8 cellular contexts compared by ENCODE assay signal in genomic region chr18:23137093-23137640, GRCh38. TPM values are rescaled to one million over a fixed set of nuclear protein-coding genes. Genes with fewer than 3 reads are reported as not detected.
DNase-seq lines count a peak whose midpoint lies in the region; ATAC-seq and TF ChIP-seq lines count a peak whose summit lies in the region.

No MANE protein-coding gene starts in this region.

- H3K9me3 ChIP-seq in SJCRH30 (replicated peaks) (no peaks in the 10 kb centered on the region), smooth muscle cell (replicated peaks; ENCODE audit: low read depth) (no peaks in the 10 kb centered on the region)

- H3K27me3 ChIP-seq in SJCRH30 (no peaks in the 10 kb centered on the region), smooth muscle cell (ENCODE audit: low read depth) (no peaks in the 10 kb centered on the region)

- TF ChIP-seq CTCF in glutamatergic neuron (IDR thresholded peaks at IDR 0.05; ENCODE audit: partially characterized antibody, unreplicated experiment) (no peak), smooth muscle cell (IDR thresholded peaks at IDR 0.05; ENCODE audit: borderline replicate concordance, insufficient read depth, poor library complexity, severe bottlenecking) (no peak)

- H3K4me1 Mint-ChIP-seq in glutamatergic neuron (ENCODE audit: low read depth, unreplicated experiment): peaks cover 17% of the 10 kb centered on the region

- peak overlapping the region; percentile 81 for H3K4me2 ChIP-seq in smooth muscle cell

- peaks cover 11% of the 10 kb centered on the region; the same call in 1 of the 2 replicates for H3K4me1 ChIP-seq in SJCRH30
- H3K4me1 ChIP-seq in smooth muscle cell (ENCODE audit: low read depth): peaks cover 26% of the 10 kb centered on the region

- peak overlapping the region; percentile 24 for H3K27ac Mint-ChIP-seq in glutamatergic neuron (ENCODE audit: unreplicated experiment)

- peaks cover 4% of the 10 kb centered on the region for H3K36me3 Mint-ChIP-seq in glutamatergic neuron (ENCODE audit: unreplicated experiment)

- WGBS in smooth muscle cell (ENCODE audit: low lambda C conversion rate): 22% methylated on average over 12 of the region's 12 CpGs

- H3F3A ChIP-seq in smooth muscle cell (ENCODE audit: low read depth): peaks cover 14% of the 10 kb centered on the region

- no peak overlapping the region for H3K9ac ChIP-seq in smooth muscle cell (ENCODE audit: low read depth)

- peak overlapping the region; percentile 56; the same call in 1 of the 2 replicates for H3K27ac ChIP-seq in SJCRH30
- H3K27ac ChIP-seq in smooth muscle cell (ENCODE audit: low read depth): no peak overlapping the region

- H3K4me3 Mint-ChIP-seq in glutamatergic neuron (ENCODE audit: unreplicated experiment): peak overlapping the region; percentile 76

- H3K79me2 ChIP-seq in smooth muscle cell (ENCODE audit: low read depth): peaks cover 10% of the 10 kb centered on the region

- ATAC-seq in HG03135 (IDR thresholded peaks at IDR 0.05; ENCODE audit: unreplicated experiment) (no peak), GM21529 (IDR thresholded peaks at IDR 0.05; ENCODE audit: unreplicated experiment) (no peak)

- peaks cover 9% of the 10 kb centered on the region for H3K9me3 Mint-ChIP-seq in glutamatergic neuron (ENCODE audit: unreplicated experiment)

- no peaks in the 10 kb centered on the region for H3K36me3 ChIP-seq in SJCRH30
- H3K36me3 ChIP-seq in smooth muscle cell (ENCODE audit: low read depth): no peaks in the 10 kb centered on the region

- peaks cover 18% of the 10 kb centered on the region for H3K27me3 Mint-ChIP-seq in glutamatergic neuron (ENCODE audit: unreplicated experiment)

- peak overlapping the region; percentile 79 for H2AFZ ChIP-seq in smooth muscle cell (ENCODE audit: low read depth)

- H4K20me1 ChIP-seq in smooth muscle cell (ENCODE audit: low read depth): no peaks in the 10 kb centered on the region

- peak; percentile 66 for DNase-seq in NCI-H510A treated with DMSO at 0.1 percent for 48 hours (lab: John Stamatoyannopoulos, UW)
- no peak for DNase-seq in NCI-H510A (lab: John Stamatoyannopoulos, UW)
- DNase-seq in SJCRH30: no peak
- DNase-seq in glutamatergic neuron: no peak
- no peak for DNase-seq in smooth muscle cell (lab: John Stamatoyannopoulos, UW; ENCODE audit: unreplicated experiment)
- no peak for DNase-seq in NCI-H345 (lab: John Stamatoyannopoulos, UW)

- H3K4me3 ChIP-seq in SJCRH30 (peak overlapping the region; percentile 78), smooth muscle cell (peak overlapping the region; percentile 76)

RNA-seq across cellular contexts. Expression of gene CABLES1, which starts 1.9 kb away (rescaled TPM):
- total RNA-seq in SJCRH30 (2014; rRNA removed; shearing (Covaris generic)): 21.9 and 22.8 TPM in 2 replicates
- total RNA-seq in glutamatergic neuron (ENCODE audit: unreplicated experiment): 3.1 TPM
- 1.2 and 2.2 TPM in 2 replicates for total RNA-seq in smooth muscle cell
- 2.4 and 2.7 TPM in 2 replicates for polyA plus RNA-seq in smooth muscle cell
